ENCODE assay signal across 9 cellular contexts in genomic region chr22:17036842-17037711, GRCh38. TPM values are rescaled to one million over a fixed set of nuclear protein-coding genes. Genes with fewer than 3 reads are reported as not detected.
DNase-seq lines count a peak whose midpoint lies in the region; ATAC-seq, FAIRE-seq and TF ChIP-seq lines count a peak whose summit lies in the region.
"Not testable (repeated sequence)": the region's sequence is repeated elsewhere in the genome, so short reads cannot be mapped to it uniquely, and the experiment has no call there.
"Had no signal": no experiment of that assay in that cellular context is flagged by ENCODE, and none has a peak within 500 bp of the region (broad histone marks: within the 10 kb centered on the region; RNA-seq: fewer than 3 reads in every experiment).

No MANE protein-coding gene starts in this region.

- H3K27me3 Mint-ChIP-seq in HFFc6 (ENCODE audit: insufficient read depth) = not testable (repeated sequence)

- TF ChIP-seq CTCF in GM12864 (IDR thresholded peaks at IDR 0.05; ENCODE audit: low read depth, low read length, missing control alignments); HFFc6 (IDR thresholded peaks at IDR 0.05); KMS-11 (conservative IDR thresholded peaks at IDR 0.05; ENCODE audit: low read depth, low read length); ascending aorta (IDR thresholded peaks at IDR 0.05); pancreas (IDR thresholded peaks at IDR 0.05): not testable (repeated sequence)

- not testable (repeated sequence) for H3K4me1 Mint-ChIP-seq in HFFc6 (ENCODE audit: low read depth)

- not testable (repeated sequence) for H3K9me3 Mint-ChIP-seq in HFFc6

- peak overlapping the region; percentile 95 for H3K9ac ChIP-seq in KMS-11
- peak overlapping the region; percentile 86 for H3K9ac ChIP-seq in SK-N-MC (ENCODE audit: insufficient read length)

- H2AFZ ChIP-seq in KMS-11 (ENCODE audit: low read depth) = peak overlapping the region; percentile 63

- not testable (repeated sequence) for FAIRE-seq in pancreas (lab: Jason Lieb, UNC)

- H3K4me1 ChIP-seq in KMS-11 (ENCODE audit: low read depth, poor library complexity, severe bottlenecking) = peaks cover 15% of the 10 kb centered on the region
- not testable (repeated sequence) for H3K4me1 ChIP-seq in ascending aorta, pancreas

- intact Hi-C loops in ascending aorta (cut with DNase I); head of caudate nucleus (cut with DNase I); pancreas (cut with DNase I): not testable (repeated sequence)

- H3K4me2 ChIP-seq in KMS-11 = peak overlapping the region; percentile 50; the same call in 1 of the 2 replicates

- H3K4me3 Mint-ChIP-seq in HFFc6 = peak overlapping the region; percentile 88

- peak overlapping the region; percentile 92 for H3K27ac ChIP-seq in KMS-11
- not testable (repeated sequence) for H3K27ac ChIP-seq in SK-N-MC, ascending aorta, pancreas

- H3K36me3 ChIP-seq in KMS-11 (ENCODE audit: insufficient read depth); SK-N-MC (ENCODE audit: insufficient read depth, low read length); ascending aorta; pancreas: not testable (repeated sequence)

- H3K4me3 ChIP-seq in GM12864 (ENCODE audit: low read depth, low read length) (peak overlapping the region; percentile 81), SK-N-MC (peak overlapping the region; percentile 77), ascending aorta (peak overlapping the region; percentile 36 to 49), pancreas (peak overlapping the region in 3 of 4 donors; percentile 20 to 32 (median 26))
- not testable (repeated sequence) for H3K4me3 ChIP-seq in KMS-11 (IDR thresholded peaks at IDR 0.05; ENCODE audit: insufficient read depth, low read depth, low read length)

- H3K27me3 ChIP-seq in KMS-11 (ENCODE audit: insufficient read depth, low read depth); ascending aorta; pancreas: not testable (repeated sequence)

- 26 to 28% methylated on average over 28 to 36 of the region's 56 CpGs for WGBS in pancreas, 2 donors

- not testable (repeated sequence) for DNase-seq in GM12864 (ENCODE audit: low read depth); SK-N-MC (ENCODE audit: low read depth, low spot score); ascending aorta (ENCODE audit: low spot score in 2 of 2)
- DNase-seq in HFFc6 (peak; percentile 18), head of caudate nucleus (peak in 30 of 42 donors; percentile 24 to 72 (median 39)), pancreas (peak in 1 of 6 donors; percentile 75)

- H3K9me3 ChIP-seq in SK-N-MC (ENCODE audit: low read depth, low read length); ascending aorta; pancreas: not testable (repeated sequence)

- peak; percentile 83 to 93 (median 89) for ATAC-seq in pancreas

- H3K79me2 ChIP-seq in KMS-11 (ENCODE audit: insufficient read depth, low read depth) = peaks cover 41% of the 10 kb centered on the region

- not testable (repeated sequence) for H4K20me1 ChIP-seq in KMS-11 (ENCODE audit: insufficient read depth)

- H3K36me3 Mint-ChIP-seq in HFFc6 (ENCODE audit: low read depth) = not testable (repeated sequence)

- H3K27ac Mint-ChIP-seq in HFFc6 = peak overlapping the region; percentile 78

RNA-seq across cellular contexts. Expression of gene GAB4, which starts 29.1 kb away (rescaled TPM):
- not detected for total RNA-seq in HFFc6 (2021; fragmentation: NEBNext Ultra II Directional; extraction: Animal tissue kit (Norgen Biotek cat#: 25700))
- total RNA-seq in ascending aorta (not detected), pancreas (not detected)
- not detected for polyA plus RNA-seq in pancreas
- total RNA-seq: astrocyte, hepatocyte had no signal
- polyA plus RNA-seq: hepatocyte had no signal

RNA-seq across cellular contexts. Expression of gene IL17RA, which starts 47.7 kb away (rescaled TPM):
- 10 to 100 TPM; 10.5 to 14.4 (median 13.7) TPM for total RNA-seq in HFFc6 (2021; fragmentation: NEBNext Ultra II Directional; extraction: Animal tissue kit (Norgen Biotek cat#: 25700))
- total RNA-seq in ascending aorta = 84.1 TPM
- 10 to 100 TPM in 2 of 6 donors, 1 to 10 TPM in 4; 6.8 to 17.0 (median 8.5) TPM for total RNA-seq in pancreas
- 1 to 10 TPM; 3.8 to 4.0 TPM for polyA plus RNA-seq in pancreas
